Comparison of ENCODE assay signal across 1 cellular context in the genomic region with DNA sequence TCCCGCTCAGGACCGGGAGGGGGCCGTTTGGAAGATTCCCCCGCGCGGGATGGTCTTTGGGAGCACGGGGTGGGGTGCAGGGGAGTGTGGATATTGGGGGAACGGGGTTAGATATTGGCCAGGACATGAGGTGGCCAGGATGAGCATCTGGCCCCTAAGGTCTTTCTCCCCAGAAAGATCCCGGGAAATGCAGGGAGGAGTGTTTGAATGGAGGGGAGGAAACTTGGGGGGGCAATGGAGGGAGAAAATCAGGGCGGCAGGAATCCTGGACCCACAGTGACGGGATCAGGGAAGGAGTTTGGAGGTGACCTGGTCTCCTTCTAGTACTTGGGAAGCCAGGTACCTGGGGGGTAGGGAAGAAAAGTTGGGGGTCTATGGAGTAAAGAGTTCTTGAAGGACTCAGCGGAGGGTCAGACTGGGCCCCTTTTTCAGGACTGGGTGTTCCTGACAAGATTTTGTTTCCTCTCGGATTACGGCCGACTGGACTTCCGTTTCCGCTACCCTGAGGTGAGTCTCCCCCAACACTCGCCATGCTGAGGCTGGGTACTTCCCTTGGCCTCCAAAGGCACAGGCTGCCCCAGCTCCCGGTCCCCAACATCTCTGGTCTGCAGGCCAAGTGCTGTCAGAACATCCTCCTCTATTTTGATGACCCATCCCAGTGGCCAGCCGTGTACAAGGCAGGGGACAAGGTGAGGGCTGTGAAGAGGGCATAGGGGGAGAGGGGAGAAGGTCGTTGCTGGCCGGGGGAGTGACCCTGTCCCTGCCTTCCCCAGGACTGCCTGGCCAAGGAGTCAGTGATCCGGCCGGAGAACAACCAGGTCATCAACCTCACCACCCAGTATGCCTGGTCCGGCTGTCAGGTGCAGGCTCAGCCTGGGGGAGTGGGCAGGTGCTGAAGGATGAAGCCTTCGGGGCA.
TF ChIP-seq lines count a peak whose summit lies in the region.

No MANE protein-coding gene starts in this region.

TF ChIP-seq in HepG2, 621 proteins besides CTCF, POLR2A, EP300 and RAD21:
- TF ChIP-seq PCBP2 (optimal IDR thresholded peaks at IDR 0.05; ENCODE audit: low read depth, low read length, poor library complexity, severe bottlenecking): peak; percentile 58
- TF ChIP-seq FOXO1 (CRISPR knock-in tag; IDR thresholded peaks at IDR 0.05): no peak
- TF ChIP-seq PCBP1 (IDR thresholded peaks at IDR 0.05; ENCODE audit: borderline replicate concordance, low read depth, low read length): no peak
- TF ChIP-seq TMF1 (CRISPR knock-in tag; IDR thresholded peaks at IDR 0.05; ENCODE audit: low read depth): no peak
- no peak for TF ChIP-seq AHR (CRISPR knock-in tag; IDR thresholded peaks at IDR 0.05)
- no peak for TF ChIP-seq ZNF709 (CRISPR knock-in tag; IDR thresholded peaks at IDR 0.05)
- TF ChIP-seq, protein P1, sequence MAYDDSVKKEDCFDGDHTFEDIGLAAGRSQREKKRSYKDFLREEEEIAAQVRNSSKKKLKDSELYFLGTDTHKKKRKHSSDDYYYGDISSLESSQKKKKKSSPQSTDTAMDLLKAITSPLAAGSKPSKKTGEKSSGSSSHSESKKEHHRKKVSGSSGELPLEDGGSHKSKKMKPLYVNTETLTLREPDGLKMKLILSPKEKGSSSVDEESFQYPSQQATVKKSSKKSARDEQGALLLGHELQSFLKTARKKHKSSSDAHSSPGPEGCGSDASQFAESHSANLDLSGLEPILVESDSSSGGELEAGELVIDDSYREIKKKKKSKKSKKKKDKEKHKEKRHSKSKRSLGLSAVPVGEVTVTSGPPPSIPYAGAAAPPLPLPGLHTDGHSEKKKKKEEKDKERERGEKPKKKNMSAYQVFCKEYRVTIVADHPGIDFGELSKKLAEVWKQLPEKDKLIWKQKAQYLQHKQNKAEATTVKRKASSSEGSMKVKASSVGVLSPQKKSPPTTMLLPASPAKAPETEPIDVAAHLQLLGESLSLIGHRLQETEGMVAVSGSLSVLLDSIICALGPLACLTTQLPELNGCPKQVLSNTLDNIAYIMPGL (CRISPR knock-in tag; IDR thresholded peaks at IDR 0.05; ENCODE audit: borderline replicate concordance in 1 of 2, low read depth in 1 of 2): 0 out of 4 replicates have a peak, but pooled peaks of 1 of the 2 experiments have one; percentile 5
- TF ChIP-seq EEA1 (CRISPR knock-in tag; IDR thresholded peaks at IDR 0.05; ENCODE audit: borderline replicate concordance): no peak
- TF ChIP-seq, protein P2, sequence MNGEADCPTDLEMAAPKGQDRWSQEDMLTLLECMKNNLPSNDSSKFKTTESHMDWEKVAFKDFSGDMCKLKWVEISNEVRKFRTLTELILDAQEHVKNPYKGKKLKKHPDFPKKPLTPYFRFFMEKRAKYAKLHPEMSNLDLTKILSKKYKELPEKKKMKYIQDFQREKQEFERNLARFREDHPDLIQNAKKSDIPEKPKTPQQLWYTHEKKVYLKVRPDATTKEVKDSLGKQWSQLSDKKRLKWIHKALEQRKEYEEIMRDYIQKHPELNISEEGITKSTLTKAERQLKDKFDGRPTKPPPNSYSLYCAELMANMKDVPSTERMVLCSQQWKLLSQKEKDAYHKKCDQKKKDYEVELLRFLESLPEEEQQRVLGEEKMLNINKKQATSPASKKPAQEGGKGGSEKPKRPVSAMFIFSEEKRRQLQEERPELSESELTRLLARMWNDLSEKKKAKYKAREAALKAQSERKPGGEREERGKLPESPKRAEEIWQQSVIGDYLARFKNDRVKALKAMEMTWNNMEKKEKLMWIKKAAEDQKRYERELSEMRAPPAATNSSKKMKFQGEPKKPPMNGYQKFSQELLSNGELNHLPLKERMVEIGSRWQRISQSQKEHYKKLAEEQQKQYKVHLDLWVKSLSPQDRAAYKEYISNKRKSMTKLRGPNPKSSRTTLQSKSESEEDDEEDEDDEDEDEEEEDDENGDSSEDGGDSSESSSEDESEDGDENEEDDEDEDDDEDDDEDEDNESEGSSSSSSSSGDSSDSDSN (CRISPR knock-in tag; IDR thresholded peaks at IDR 0.05): 0 out of 2 replicates have a peak, but pooled peaks have one; percentile 2
- no peak for TF ChIP-seq ZNF780A (CRISPR knock-in tag; IDR thresholded peaks at IDR 0.05)
- TF ChIP-seq ARID2 (CRISPR knock-in tag; IDR thresholded peaks at IDR 0.05; ENCODE audit: borderline replicate concordance): 0 out of 2 replicates have a peak, but pooled peaks have one; percentile 11
